ENCODE assay signal across 8 cellular contexts in the genomic region with DNA sequence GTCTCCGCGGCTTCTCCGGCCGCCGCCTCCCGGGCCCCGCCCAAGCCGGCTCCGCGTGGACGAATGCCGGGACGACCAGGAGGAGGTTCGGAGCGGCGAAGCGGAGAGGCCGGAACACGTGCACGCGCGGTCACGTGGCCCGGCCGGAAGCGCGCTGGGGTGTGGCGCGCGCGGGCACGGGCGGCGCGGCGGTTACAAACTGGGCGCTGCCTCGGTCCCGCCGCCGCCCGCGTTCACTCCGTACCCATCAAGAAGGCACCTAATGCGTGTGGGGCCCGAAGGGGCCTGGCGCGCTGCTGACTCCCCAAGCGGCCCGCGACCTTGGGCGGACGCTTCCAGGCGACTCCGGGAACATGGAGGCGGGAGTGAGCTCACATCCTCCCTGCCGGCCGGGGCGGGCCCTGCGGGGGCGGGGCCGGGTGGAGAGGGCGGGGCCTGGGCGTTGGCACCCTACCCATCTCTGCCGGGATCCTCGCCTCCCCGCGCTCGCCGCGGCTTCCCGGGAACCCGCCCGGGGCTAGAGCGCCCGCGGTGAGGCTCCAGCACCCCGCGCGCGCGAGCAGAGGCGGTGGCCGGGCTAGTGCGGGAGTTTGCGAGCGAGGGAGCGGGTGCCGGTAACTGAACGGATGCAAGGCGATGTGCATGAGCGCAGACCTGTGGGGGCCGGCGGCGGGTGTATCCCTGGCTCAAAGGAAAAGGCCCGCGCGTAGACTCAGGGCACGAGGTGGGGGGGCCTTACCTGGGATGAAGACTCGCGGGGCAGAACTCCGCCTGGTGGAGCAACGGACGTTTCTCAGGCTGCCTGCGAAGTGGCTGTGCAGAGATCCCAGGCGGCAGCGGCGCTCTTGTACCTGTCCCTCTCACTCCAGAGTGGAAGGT. TPM values are rescaled to one million over a fixed set of nuclear protein-coding genes. Genes with fewer than 3 reads are reported as not detected.
A peak's percentile ranks its signal among the peaks of the same experiment; 100 is the strongest.
DNase-seq lines count a peak whose midpoint lies in the region; ATAC-seq and TF ChIP-seq lines count a peak whose summit lies in the region.

A gene (minus strand): TSS at position 367 of the 879 bp plus-strand sequence. CDS start 424 bp downstream, outside the sequence.

- H3K4me1 ChIP-seq in left lung = peaks cover 13 to 49% of the 10 kb centered on the region in 2 donors

- POLR2A ChIA-PET in BJ (lab: Charles Lee) = interaction anchor here (0.6 to 1.0 kb wide), 2 partner anchors 90 to 255 kb away, joined by 3 to 5 read pairs; no protein-coding TSS in a partner anchor

- H3K36me3 ChIP-seq in BJ (ENCODE audit: control insufficient read depth, insufficient read depth, low read length) = peaks cover 1% of the 10 kb centered on the region; the same call in 1 of the 2 replicates
- peaks cover 0 to 8% of the 10 kb centered on the region in 2 donors for H3K36me3 ChIP-seq in left lung

- CTCF ChIA-PET in BJ (lab: Yijun Ruan, JAX) = interaction anchor here (1.8 kb wide), 1 partner anchor 9 kb away, joined by 3 read pairs; no protein-coding TSS in a partner anchor

- TF ChIP-seq CTCF in BJ (IDR thresholded peaks at IDR 0.05; ENCODE audit: insufficient read depth, low read depth, low read length) (peak; percentile 41), coronary artery (IDR thresholded peaks at IDR 0.05) (no peak), left lung (IDR thresholded peaks at IDR 0.05) (peak in 1 of 2 donors; percentile 50)

- H3K27me3 ChIP-seq in BJ (ENCODE audit: control insufficient read depth, insufficient read depth, low read length) (no peaks in the 10 kb centered on the region), left lung (no peaks in the 10 kb centered on the region)

- DNase-seq in BJ (ENCODE audit: low read depth) (no peak), NCI-H460 (ENCODE audit: extremely low read depth, low read depth) (peak; percentile 82), coronary artery (ENCODE audit: low spot score) (peak; percentile 95), left lung (peak; percentile 93 to 98)
- peak; percentile 94 for DNase-seq in activated CD4-positive, alpha-beta T cell treated with anti-CD3 and anti-CD28 coated beads for 48 hours
- peak; percentile 91 for DNase-seq in stimulated activated CD4-positive, alpha-beta T cell treated with anti-CD3 and anti-CD28 coated beads, Interleukin-4, amount 100 ng/mL, for 1 hour

- H3K9me3 ChIP-seq in left lung = no peaks in the 10 kb centered on the region

- TF ChIP-seq POLR2A in GM19099 (IDR thresholded peaks at IDR 0.05; ENCODE audit: extremely low read depth, insufficient read length, low read depth) = peak; percentile 87

- peak within 1 kb of the TSS; percentile 58 for H3K4me3 ChIP-seq in BJ (ENCODE audit: low read depth, low read length)
- peak within 1 kb of the TSS; percentile 73 for H3K4me3 ChIP-seq in coronary artery
- peak within 1 kb of the TSS; percentile 62 to 65 for H3K4me3 ChIP-seq in left lung

- intact Hi-C loops in left lung (cut with DNase I) = no loop called here

- H3K27ac ChIP-seq in coronary artery = peak within 1 kb of the TSS; percentile 84 to 85
- H3K27ac ChIP-seq in left lung = peak within 1 kb of the TSS; percentile 90 to 93

- ATAC-seq in HG03378 (IDR thresholded peaks at IDR 0.05; ENCODE audit: unreplicated experiment) (peak; percentile 73), left lung (peak; percentile 99)

RNA-seq across cellular contexts. Expression of the gene that starts here (rescaled TPM):
- 20.0 and 32.0 TPM in 2 replicates for polyA plus RNA-seq in BJ (2011; rRNA removed)
- polyA minus RNA-seq in BJ (2011; rRNA and poly(A)+ RNA removed) = 9.6 and 12.8 TPM in 2 replicates
- total RNA-seq in NCI-H460 (2014; rRNA removed; shearing (Covaris generic)) = 48.7 and 53.8 TPM in 2 replicates
- 54.1 and 57.0 TPM in 2 replicates for polyA plus RNA-seq in NCI-H460 (2014; cell fraction: nucleus; rRNA removed)
- 10 to 100 TPM; 24.3 to 29.1 TPM for total RNA-seq in left lung
